ENCODE assay signal across 12 cellular contexts in the genomic region with DNA sequence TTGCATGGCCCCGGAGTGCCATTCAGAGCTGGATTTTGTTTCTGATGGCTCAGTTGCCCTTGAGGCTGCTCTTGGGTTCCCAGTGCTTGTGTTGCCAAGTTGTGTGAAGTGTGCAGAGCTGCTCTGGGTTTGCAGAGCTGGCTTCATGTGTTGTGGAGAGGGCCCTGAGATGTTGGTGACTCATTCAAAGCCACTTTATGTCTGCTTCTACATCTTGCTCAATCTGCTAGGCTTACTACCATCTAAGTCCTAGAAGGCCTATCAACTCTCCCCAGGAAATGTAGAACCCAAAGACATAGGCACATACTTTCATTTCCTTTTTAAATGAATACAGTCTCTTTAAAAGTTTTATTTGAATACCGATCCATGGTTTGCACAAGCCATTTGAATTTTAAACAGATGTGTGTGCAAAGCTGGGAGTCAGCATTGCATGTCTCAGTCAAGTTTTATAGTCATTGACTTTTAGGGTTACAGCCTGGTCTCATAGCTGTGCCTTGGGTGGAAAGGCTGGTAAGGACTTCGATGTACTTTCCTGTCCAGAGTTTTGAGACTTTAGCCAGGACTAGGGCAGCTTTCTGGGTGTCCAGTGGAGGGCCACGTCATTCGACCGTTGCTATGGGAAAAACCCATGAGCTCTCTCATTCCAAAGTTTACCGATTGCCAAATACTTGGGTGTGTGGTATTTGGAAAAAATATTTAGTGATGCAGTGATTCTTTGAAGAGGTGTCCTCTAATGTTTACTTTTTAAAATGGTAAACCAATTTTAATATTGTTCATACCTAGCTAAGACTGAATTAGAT.
A peak's percentile ranks its signal among the peaks of the same experiment; 100 is the strongest.
DNase-seq lines count a peak whose midpoint lies in the region; FAIRE-seq and TF ChIP-seq lines count a peak whose summit lies in the region.
"Had no signal": no experiment of that assay in that cellular context is flagged by ENCODE, and none has a peak within 500 bp of the region (broad histone marks: within the 10 kb centered on the region; RNA-seq: fewer than 3 reads in every experiment).

No MANE protein-coding gene starts in this region.

- no peak overlapping the region for H3K27ac Mint-ChIP-seq in CD4-positive, alpha-beta memory T cell
- H3K27ac Mint-ChIP-seq: brain, type B pancreatic cell had no signal

- TF ChIP-seq CTCF in foreskin fibroblast (IDR thresholded peaks at IDR 0.05; ENCODE audit: low read depth, low read length), result no peak

- no peaks in the 10 kb centered on the region for H3K4me1 ChIP-seq in CD4-positive, alpha-beta memory T cell (ENCODE audit: insufficient read depth, low read length)
- H3K4me1 ChIP-seq: esophagus squamous epithelium had no signal

- H3K36me3 ChIP-seq in CD4-positive, alpha-beta memory T cell (ENCODE audit: insufficient read depth, low read length), result no peaks in the 10 kb centered on the region
- H3K36me3 ChIP-seq: esophagus squamous epithelium had no signal

- POLR2A ChIA-PET in CD4-positive, alpha-beta memory T cell (lab: Charles Lee; ENCODE audit: partially characterized antibody), result no interaction called here

- intact Hi-C loops in CD4-positive, alpha-beta memory T cell (cut with micrococcal nuclease), result no loop called here

- no peak overlapping the region for H3K27ac ChIP-seq in CD4-positive, alpha-beta memory T cell (ENCODE audit: low read depth, low read length)
- H3K27ac ChIP-seq: esophagus squamous epithelium had no signal

- peaks cover 1 to 3% of the 10 kb centered on the region in 2 donors for H3K27me3 Mint-ChIP-seq in CD4-positive, alpha-beta memory T cell
- H3K27me3 Mint-ChIP-seq: brain, type B pancreatic cell had no signal

- CTCF ChIA-PET in CD4-positive, alpha-beta memory T cell (lab: Charles Lee; ENCODE audit: partially characterized antibody), result no interaction called here

- DNase-seq in HT1080 (ENCODE audit: low read depth) (peak; percentile 73), RCC 7860 (ENCODE audit: low spot score) (peak; percentile 21), foreskin fibroblast (peak; percentile 85 to 91), stromal cell of bone marrow (ENCODE audit: low read depth) (peak; percentile 79), DMS 273 (lab: John Stamatoyannopoulos, UW; ENCODE audit: unreplicated experiment) (no peak)
- no peak for DNase-seq in CD4-positive, alpha-beta memory T cell
- no peak for DNase-seq in activated CD8-positive, alpha-beta memory T cell treated with anti-CD3 and anti-CD28 coated beads, Interleukin-2, amount 50 U/mL, for 4 hours
- DNase-seq: esophagus squamous epithelium, MM.1S had no signal

- H3K4me3 Mint-ChIP-seq in CD4-positive, alpha-beta memory T cell, result no peak overlapping the region
- H3K4me3 Mint-ChIP-seq: brain, type B pancreatic cell had no signal

- no peaks in the 10 kb centered on the region for H3K9me3 ChIP-seq in CD4-positive, alpha-beta memory T cell (ENCODE audit: control insufficient read depth in 1 of 2, low read length in 2 of 2)
- H3K9me3 ChIP-seq: esophagus squamous epithelium had no signal

- H3K4me1 Mint-ChIP-seq in CD4-positive, alpha-beta memory T cell, result no peaks in the 10 kb centered on the region

- peak overlapping the region in 1 of 2 donors; percentile 5 for H3K4me3 ChIP-seq in foreskin fibroblast (ENCODE audit: low read depth in 1 of 2, low read length in 2 of 2)
- no peak overlapping the region for H3K4me3 ChIP-seq in CD4-positive, alpha-beta memory T cell (ENCODE audit: low read length in 2 of 2)
- H3K4me3 ChIP-seq: esophagus squamous epithelium, lung had no signal

- H3K9me3 Mint-ChIP-seq in CD4-positive, alpha-beta memory T cell, result peaks cover 0 to 3% (median 0%) of the 10 kb centered on the region in 8 donors

- no peak for FAIRE-seq in RCC 7860 (lab: Jason Lieb, UNC)

- H3K36me3 Mint-ChIP-seq in CD4-positive, alpha-beta memory T cell, result no peaks in the 10 kb centered on the region
- H3K36me3 Mint-ChIP-seq: type B pancreatic cell had no signal

- no peaks in the 10 kb centered on the region for H3K27me3 ChIP-seq in CD4-positive, alpha-beta memory T cell (ENCODE audit: insufficient read depth, low read length)
- H3K27me3 ChIP-seq: esophagus squamous epithelium had no signal

Comparison
In these comparisons a context has a peak if more than half of its experiments do, and no peak if none do; other contexts are left out.
1. DNase-seq: peak in HT1080 (single experiment), RCC 7860 (single experiment), foreskin fibroblast (2 of 2) and stromal cell of bone marrow (single experiment); none in DMS 273 (single experiment), CD4-positive, alpha-beta memory T cell (0 of 5) and activated CD8-positive, alpha-beta memory T cell treated with anti-CD3 and anti-CD28 coated beads, Interleukin-2, amount 50 U/mL, for 4 hours (single experiment).